In genomic region chr11:119382101-119382500, GRCh38 we compare ENCODE assay signal across 11 cellular contexts. TPM values are rescaled to one million over a fixed set of nuclear protein-coding genes. Genes with fewer than 3 reads are reported as not detected.
DNase-seq lines count a peak whose midpoint lies in the region; ATAC-seq and TF ChIP-seq lines count a peak whose summit lies in the region.
"Had no signal": no experiment of that assay in that cellular context is flagged by ENCODE, and none has a peak within 500 bp of the region (broad histone marks: within the 10 kb centered on the region; RNA-seq: fewer than 3 reads in every experiment).

No MANE protein-coding gene starts in this region.

- H3K4me3 ChIP-seq in heart left ventricle (peak overlapping the region in 11 of 12 donors; percentile 9 to 65 (median 53)), astrocyte of the spinal cord (ENCODE audit: low read depth, low read length) (peak overlapping the region; percentile 45), liver (ENCODE audit: low read depth in 1 of 3, low read length in 3 of 3) (peak overlapping the region in 2 of 3 donors; percentile 43 to 51), uterus (peak overlapping the region; percentile 38 to 41)

- H3K9ac ChIP-seq in liver (ENCODE audit: low read depth in 1 of 2, low read length in 2 of 2), result no peak overlapping the region

- peaks cover 0 to 7% (median 0%) of the 10 kb centered on the region in 9 donors for H3K27me3 ChIP-seq in heart left ventricle
- H3K27me3 ChIP-seq in liver (ENCODE audit: control insufficient read depth in 4 of 4, insufficient read depth in 4 of 4, low read length in 3 of 4), result no peaks in the 10 kb centered on the region
- H3K27me3 ChIP-seq in uterus, result no peaks in the 10 kb centered on the region

- intact Hi-C loops in heart left ventricle (cut with DNase I) (loop anchor here in 5 of 10 donors (5.0 to 10.0 kb wide), 4 partner anchors 45 to 95 kb away; no protein-coding TSS in a partner anchor), left cardiac atrium (cut with DNase I) (no loop called here), uterus (cut with DNase I; ENCODE audit: low total_unique reads) (no loop called here)

- WGBS in heart left ventricle, 4 donors, result 9 to 13% (median 12%) methylated on average over 9 of the region's 9 CpGs
- WGBS in liver, result 13% methylated on average over 9 of the region's 9 CpGs

- no peaks in the 10 kb centered on the region for H3K36me3 ChIP-seq in heart left ventricle
- no peaks in the 10 kb centered on the region for H3K36me3 ChIP-seq in liver (ENCODE audit: control insufficient read depth in 4 of 4, insufficient read depth in 3 of 4, low read depth in 1 of 4, low read length in 3 of 4)
- no peaks in the 10 kb centered on the region for H3K36me3 ChIP-seq in uterus

- H3K9me3 ChIP-seq in heart left ventricle (no peaks in the 10 kb centered on the region), liver (ENCODE audit: control insufficient read depth in 4 of 4, low read length in 3 of 4) (no peaks in the 10 kb centered on the region), uterus (no peaks in the 10 kb centered on the region)

- TF ChIP-seq POLR2A in heart left ventricle (IDR thresholded peaks at IDR 0.05) (no peak), uterus (IDR thresholded peaks at IDR 0.05) (no peak)

- DNase-seq in heart left ventricle, result no peak
- no peak for DNase-seq in left cardiac atrium
- no peak for DNase-seq in astrocyte of the spinal cord (ENCODE audit: low read depth, low spot score)
- DNase-seq in uterus, result no peak
- DNase-seq in nucleus accumbens (lab: John Stamatoyannopoulos, UW), result no peak
- no peak for DNase-seq in NCI-H128 (lab: John Stamatoyannopoulos, UW; ENCODE audit: unreplicated experiment)

- no peak for TF ChIP-seq RAD21 in liver (IDR thresholded peaks at IDR 0.05)

- in situ Hi-C loops in astrocyte of the spinal cord (cut with HindIII; ENCODE audit: low sequenced_read_pairs), result no loop called here

- no peak for ATAC-seq in heart left ventricle
- ATAC-seq in left cardiac atrium, result no peak
- no peak for ATAC-seq in HG02588 (IDR thresholded peaks at IDR 0.05; ENCODE audit: unreplicated experiment)

- TF ChIP-seq CTCF in heart left ventricle (IDR thresholded peaks at IDR 0.05), result no peak
- no peak for TF ChIP-seq CTCF in astrocyte of the spinal cord (IDR thresholded peaks at IDR 0.05; ENCODE audit: low read depth, low read length)
- no peak for TF ChIP-seq CTCF in liver (IDR thresholded peaks at IDR 0.05; ENCODE audit: low read depth, low read length, missing input control)
- TF ChIP-seq CTCF in uterus (IDR thresholded peaks at IDR 0.05), result no peak

- H3K4me1 ChIP-seq in heart left ventricle (peaks cover 0 to 35% (median 17%) of the 10 kb centered on the region in 12 donors), liver (ENCODE audit: control insufficient read depth in 4 of 4, insufficient read depth in 4 of 4, low read length in 3 of 4) (peaks cover 5 to 13% (median 11%) of the 10 kb centered on the region in 4 donors), uterus (no peaks in the 10 kb centered on the region)

- H3K27ac ChIP-seq in heart left ventricle, result peak overlapping the region in 1 of 12 donors; percentile 88
- no peak overlapping the region for H3K27ac ChIP-seq in liver (ENCODE audit: low read depth in 1 of 2, low read length in 2 of 2)
- peak overlapping the region; percentile 12 to 75 for H3K27ac ChIP-seq in uterus

TF ChIP-seq in liver, 16 proteins besides CTCF, POLR2A, EP300 and RAD21:
- TF ChIP-seq HNF4G (IDR thresholded peaks at IDR 0.05) (no peak), RXRA (IDR thresholded peaks at IDR 0.05) (no peak), ATF3 (IDR thresholded peaks at IDR 0.05) (no peak), MAX (IDR thresholded peaks at IDR 0.05) (no peak), GABPA (IDR thresholded peaks at IDR 0.05 in 1 of 2, conservative IDR thresholded peaks at IDR 0.05 in 1 of 2) (no peak), YY1 (IDR thresholded peaks at IDR 0.05) (no peak), ZBTB33 (IDR thresholded peaks at IDR 0.05) (no peak), EGR1 (IDR thresholded peaks at IDR 0.05; ENCODE audit: low read depth in 2 of 2) (no peak), NR2F2 (IDR thresholded peaks at IDR 0.05) (no peak), HNF4A (conservative IDR thresholded peaks at IDR 0.05) (no peak)
TF ChIP-seq in liver: peak in this region for 0.

RNA-seq across cellular contexts. Expression of gene USP2, which starts 0.6 kb away (rescaled TPM):
- total RNA-seq in heart left ventricle (100 to 1,000 TPM in 7 of 9 donors, 10 to 100 TPM in 2; 53.7 to 138 (median 108) TPM), left cardiac atrium (10 to 100 TPM; 65.8 to 68.8 TPM), liver (1 to 10 TPM in 1 of 2 donors, under 1 TPM in 1; 0.65 to 4.4 TPM), uterus (10 to 100 TPM in 1 of 4 donors, 1 to 10 TPM in 1, under 1 TPM in 1, not detected in 1; 0.29 to 28.2 (median 2.1) TPM)
- polyA plus RNA-seq in heart left ventricle (10 to 100 TPM; 62.3 to 79.9 TPM), liver (1 to 10 TPM; 2.0 to 2.2 TPM)

RNA-seq across cellular contexts. Expression of gene MFRP, which starts 35.6 kb away (rescaled TPM):
- not detected for total RNA-seq in heart left ventricle
- under 1 TPM in 1 of 2 donors, not detected in 1; 0.04 TPM for polyA plus RNA-seq in heart left ventricle
- total RNA-seq in left cardiac atrium, result not detected
- total RNA-seq in liver, result not detected
- polyA plus RNA-seq in liver, result not detected
- total RNA-seq in uterus, result under 1 TPM in 2 of 4 donors, not detected in 2; 0.07 to 0.26 TPM
- total RNA-seq: cerebellum, M059J, osteocyte had no signal

RNA-seq across cellular contexts. Expression of gene THY1, which starts 40.9 kb away (rescaled TPM):
- total RNA-seq in heart left ventricle, result 10 to 100 TPM in 2 of 9 donors, 1 to 10 TPM in 6, not detected in 1; 1.1 to 57.8 (median 5.8) TPM
- 10 to 100 TPM in 1 of 2 donors, under 1 TPM in 1; 0.80 to 16.7 TPM for polyA plus RNA-seq in heart left ventricle
- 1 to 10 TPM; 6.1 to 7.0 TPM for total RNA-seq in left cardiac atrium
- 1 to 10 TPM in 1 of 2 donors, under 1 TPM in 1; 0.51 to 1.3 TPM for total RNA-seq in liver
- polyA plus RNA-seq in liver, result 1 to 10 TPM in 1 of 2 donors, under 1 TPM in 1; 0.92 to 5.1 TPM
- total RNA-seq in uterus, result 10 to 100 TPM; 10.7 to 88.9 (median 41.3) TPM

RNA-seq across cellular contexts. Expression of gene C1QTNF5, which starts 41.4 kb away (rescaled TPM):
- total RNA-seq in heart left ventricle, result 10 to 100 TPM; 12.9 to 47.1 (median 19.8) TPM
- polyA plus RNA-seq in heart left ventricle, result 10 to 100 TPM; 20.0 to 23.9 TPM
- total RNA-seq in left cardiac atrium, result 10 to 100 TPM; 25.1 to 39.9 TPM
- total RNA-seq in liver, result 1 to 10 TPM; 2.2 to 4.4 TPM
- polyA plus RNA-seq in liver, result 1 to 10 TPM; 1.9 to 6.4 TPM
- 10 to 100 TPM in 3 of 4 donors, 1 to 10 TPM in 1; 6.5 to 40.2 (median 35.7) TPM for total RNA-seq in uterus

RNA-seq across cellular contexts. Expression of gene RNF26, which starts 47.8 kb away (rescaled TPM):
- 10 to 100 TPM in 8 of 9 donors, 1 to 10 TPM in 1; 8.1 to 22.4 (median 11.8) TPM for total RNA-seq in heart left ventricle
- 10 to 100 TPM in 1 of 2 donors, 1 to 10 TPM in 1; 6.2 to 17.6 TPM for polyA plus RNA-seq in heart left ventricle
- total RNA-seq in left cardiac atrium, result 10 to 100 TPM; 13.2 to 14.1 TPM
- total RNA-seq in liver, result 1 to 10 TPM; 6.3 to 9.2 TPM
- 10 to 100 TPM; 13.0 to 19.1 TPM for polyA plus RNA-seq in liver
- total RNA-seq in uterus, result 10 to 100 TPM in 1 of 4 donors, 1 to 10 TPM in 3; 3.3 to 23.1 (median 6.8) TPM

Comparison
In these comparisons a context has a peak if more than half of its experiments do, and no peak if none do; other contexts are left out.
1. H3K27ac ChIP-seq: peak in uterus (2 of 2); none in liver (0 of 2).
2. Peak in every context shown above with its lines, with median percentiles within 50 percentile points of each other: H3K4me3 ChIP-seq.